In genomic region chr9:35760651-35761050, GRCh38 we compare ENCODE assay signal across 14 cellular contexts. TPM values are rescaled to one million over a fixed set of nuclear protein-coding genes. Genes with fewer than 3 reads are reported as not detected.
DNase-seq lines count a peak whose midpoint lies in the region; ATAC-seq, FAIRE-seq and TF ChIP-seq lines count a peak whose summit lies in the region.
"Had no signal": no experiment of that assay in that cellular context is flagged by ENCODE, and none has a peak within 500 bp of the region (broad histone marks: within the 10 kb centered on the region; RNA-seq: fewer than 3 reads in every experiment).

No MANE protein-coding gene starts in this region.

- dilution Hi-C loops in endothelial cell of umbilical vein (cut with MboI; ENCODE audit: extremely low pct_ligation_motif_present, low sequenced_read_pairs) = no loop called here

- H3K27ac ChIP-seq in endothelial cell of umbilical vein (ENCODE audit: insufficient read depth, low read depth, low read length) = peak overlapping the region; percentile 76

- peak overlapping the region; percentile 54 for H3K9ac ChIP-seq in endothelial cell of umbilical vein (replicated peaks; ENCODE audit: extremely low read depth, insufficient read depth, low read length)

- CTCF ChIA-PET in endothelial cell of umbilical vein (lab: Charles Lee) = interaction anchor here (1.0 to 7.2 kb wide), 14 partner anchors 9 to 122 kb away, joined by 3 to 62 read pairs (median 6); partner anchors contain the start of genes CREB3, GBA2, RGP1 and TLN1
- CTCF ChIA-PET in activated CD4-positive, alpha-beta memory T cell treated with anti-CD3 and anti-CD28 coated beads, Interleukin-2, amount 10 ng/mL, durations not matched to agents 7 days and 5 days (lab: Charles Lee) = interaction anchor here (0.8 to 1.5 kb wide), 2 partner anchors 24 to 32 kb away, joined by 3 read pairs; no protein-coding TSS in a partner anchor

- H3K4me3 Mint-ChIP-seq in activated T-helper 1 cell treated with anti-CD3 and anti-CD28 coated beads, Interleukin-12 subunit alpha, Interleukin-12 subunit beta, Interleukin-2, Interleukin-4 antibody, amounts not matched to agents 30 ng/mL and 10 ng/mL and 1 ng/mL, durations not matched to agents 14 hours and 24 hours and 36 hours = no peak overlapping the region
- H3K4me3 Mint-ChIP-seq in activated CD4-positive, alpha-beta memory T cell treated with anti-CD3 and anti-CD28 coated beads, Interleukin-2, amount 10 ng/mL, durations not matched to agents 7 days and 5 days = no peak overlapping the region
- H3K4me3 Mint-ChIP-seq: stimulated activated memory B cell treated with anti-CD40 and anti-IgM and Interleukin-4, amounts not matched to agents 10 μg/mL and 1 μg/mL and 100 μg/mL, for 72 hours; T-helper 17 cell had no signal

- DNase-seq in GF-D8 (lab: John Stamatoyannopoulos, UW) (peak; percentile 65), NCI-H69 (lab: John Stamatoyannopoulos, UW) (peak; percentile 77), endothelial cell of umbilical vein (ENCODE audit: low read depth, low spot score) (peak; percentile 94), pulmonary artery endothelial cell (ENCODE audit: low read depth, low spot score) (peak; percentile 95)
- DNase-seq in activated T-helper 1 cell treated with anti-CD3 and anti-CD28 coated beads, Interleukin-12 subunit alpha, Interleukin-12 subunit beta, Interleukin-2, Interleukin-4 antibody, amounts not matched to agents 30 ng/mL and 10 ng/mL and 1 ng/mL, durations not matched to agents 14 hours and 24 hours and 36 hours (ENCODE audit: low spot score) = no peak
- DNase-seq in activated CD4-positive, alpha-beta memory T cell treated with anti-CD3 and anti-CD28 coated beads, Interleukin-2, amount 10 ng/mL, durations not matched to agents 7 days and 5 days = no peak
- DNase-seq: amniotic stem cell, DMS79, NCI-H1105 treated with DMSO at 0.1 percent for 48 hours, T-helper 17 cell had no signal

- peak overlapping the region; percentile 76 for H3K4me2 ChIP-seq in endothelial cell of umbilical vein (ENCODE audit: insufficient read depth, low read length)

- no peak overlapping the region for H3K27ac Mint-ChIP-seq in activated T-helper 1 cell treated with anti-CD3 and anti-CD28 coated beads, Interleukin-12 subunit alpha, Interleukin-12 subunit beta, Interleukin-2, Interleukin-4 antibody, amounts not matched to agents 30 ng/mL and 10 ng/mL and 1 ng/mL, durations not matched to agents 14 hours and 24 hours and 36 hours
- H3K27ac Mint-ChIP-seq in activated CD4-positive, alpha-beta memory T cell treated with anti-CD3 and anti-CD28 coated beads, Interleukin-2, amount 10 ng/mL, durations not matched to agents 7 days and 5 days = no peak overlapping the region
- H3K27ac Mint-ChIP-seq: stimulated activated memory B cell treated with anti-CD40 and anti-IgM and Interleukin-4, amounts not matched to agents 10 μg/mL and 1 μg/mL and 100 μg/mL, for 72 hours had no signal

- TF ChIP-seq POLR2A in endothelial cell of umbilical vein (IDR thresholded peaks at IDR 0.05; ENCODE audit: low read depth, low read length) = peak; percentile 75

- H3K9me1 ChIP-seq in endothelial cell of umbilical vein (replicated peaks; ENCODE audit: control insufficient read depth, extremely low read depth, insufficient read depth, low read length) = no peaks in the 10 kb centered on the region

- BruUV-seq in endothelial cell of umbilical vein (replicated peaks; lab: Mats Ljungman, UMichigan) = no TSS peak

- H4K20me1 ChIP-seq in endothelial cell of umbilical vein (replicated peaks; ENCODE audit: control insufficient read depth, extremely low read depth, insufficient read depth, low read length) = no peaks in the 10 kb centered on the region

- H2AFZ ChIP-seq in endothelial cell of umbilical vein (ENCODE audit: low read depth, low read length) = no peak overlapping the region

- POLR2A ChIA-PET in endothelial cell of umbilical vein (lab: Charles Lee) = interaction anchor here (1.2 to 2.2 kb wide), 2 partner anchors 11 to 15 kb away, joined by 4 to 8 read pairs; no protein-coding TSS in a partner anchor
- POLR2A ChIA-PET in activated CD4-positive, alpha-beta memory T cell treated with anti-CD3 and anti-CD28 coated beads, Interleukin-2, amount 10 ng/mL, durations not matched to agents 7 days and 5 days (lab: Charles Lee) = interaction anchor here (1.5 to 2.9 kb wide), 2 partner anchors 11 to 12 kb away, joined by 5 to 18 read pairs; partner anchors contain the start of genes GBA2 and RGP1

- H3K9me3 Mint-ChIP-seq in activated T-helper 1 cell treated with anti-CD3 and anti-CD28 coated beads, Interleukin-12 subunit alpha, Interleukin-12 subunit beta, Interleukin-2, Interleukin-4 antibody, amounts not matched to agents 30 ng/mL and 10 ng/mL and 1 ng/mL, durations not matched to agents 14 hours and 24 hours and 36 hours = no peaks in the 10 kb centered on the region
- H3K9me3 Mint-ChIP-seq in activated CD4-positive, alpha-beta memory T cell treated with anti-CD3 and anti-CD28 coated beads, Interleukin-2, amount 10 ng/mL, durations not matched to agents 7 days and 5 days = no peaks in the 10 kb centered on the region
- H3K9me3 Mint-ChIP-seq: stimulated activated memory B cell treated with anti-CD40 and anti-IgM and Interleukin-4, amounts not matched to agents 10 μg/mL and 1 μg/mL and 100 μg/mL, for 72 hours had no signal

- no peak for ATAC-seq in GM19455 (IDR thresholded peaks at IDR 0.05; ENCODE audit: unreplicated experiment)
- ATAC-seq: stimulated activated memory B cell treated with anti-CD40 and anti-IgM and Interleukin-4, amounts not matched to agents 10 μg/mL and 1 μg/mL and 100 μg/mL, for 72 hours; T-helper 17 cell had no signal

- H3K27me3 ChIP-seq in endothelial cell of umbilical vein (ENCODE audit: control insufficient read depth in 2 of 2, insufficient read depth in 2 of 2, low read length in 2 of 2) = no peaks in the 10 kb centered on the region

- no peaks in the 10 kb centered on the region for H3K79me2 ChIP-seq in endothelial cell of umbilical vein (ENCODE audit: control insufficient read depth, insufficient read depth, low read length)

- no peak for TF ChIP-seq CTCF in endothelial cell of umbilical vein (IDR thresholded peaks at IDR 0.05; ENCODE audit: extremely low read depth in 1 of 2, insufficient read depth in 1 of 2, low read depth in 1 of 2, low read length in 2 of 2)

- peak; percentile 97 for FAIRE-seq in endothelial cell of umbilical vein (lab: Jason Lieb, UNC)

- intact Hi-C loops in endothelial cell of umbilical vein (cut with micrococcal nuclease) = loop anchor here (1.0 kb wide), 3 partner anchors 11 to 24 kb away; partner anchors contain the start of genes GBA2 and RGP1
- intact Hi-C loops in activated T-helper 1 cell treated with anti-CD3 and anti-CD28 coated beads, Interleukin-12 subunit alpha, Interleukin-12 subunit beta, Interleukin-2, Interleukin-4 antibody, amounts not matched to agents 30 ng/mL and 10 ng/mL and 1 ng/mL, durations not matched to agents 14 hours and 24 hours and 36 hours (cut with micrococcal nuclease) = no loop called here

- H3K36me3 ChIP-seq in endothelial cell of umbilical vein (ENCODE audit: control insufficient read depth in 2 of 2, extremely low read depth in 1 of 2, insufficient read depth in 2 of 2, low read length in 2 of 2) = no peaks in the 10 kb centered on the region

- H3K4me3 ChIP-seq in endothelial cell of umbilical vein (replicated peaks in 1 of 3; ENCODE audit: insufficient read depth in 1 of 3, low read depth in 1 of 3, low read length in 3 of 3) = peak overlapping the region in 1 of 3 experiments; percentile 9

- H3K4me1 ChIP-seq in endothelial cell of umbilical vein (ENCODE audit: control insufficient read depth, extremely low read depth, insufficient read depth, low read length) = peaks cover 64% of the 10 kb centered on the region

- H3K4me1 Mint-ChIP-seq in activated T-helper 1 cell treated with anti-CD3 and anti-CD28 coated beads, Interleukin-12 subunit alpha, Interleukin-12 subunit beta, Interleukin-2, Interleukin-4 antibody, amounts not matched to agents 30 ng/mL and 10 ng/mL and 1 ng/mL, durations not matched to agents 14 hours and 24 hours and 36 hours (ENCODE audit: low read depth) = peaks cover 55% of the 10 kb centered on the region
- peaks cover 40% of the 10 kb centered on the region for H3K4me1 Mint-ChIP-seq in activated CD4-positive, alpha-beta memory T cell treated with anti-CD3 and anti-CD28 coated beads, Interleukin-2, amount 10 ng/mL, durations not matched to agents 7 days and 5 days

- H3K9me3 ChIP-seq in endothelial cell of umbilical vein (replicated peaks; ENCODE audit: control insufficient read depth, insufficient read depth, low read length) = no peaks in the 10 kb centered on the region

- peaks cover 11% of the 10 kb centered on the region for H3K36me3 Mint-ChIP-seq in activated T-helper 1 cell treated with anti-CD3 and anti-CD28 coated beads, Interleukin-12 subunit alpha, Interleukin-12 subunit beta, Interleukin-2, Interleukin-4 antibody, amounts not matched to agents 30 ng/mL and 10 ng/mL and 1 ng/mL, durations not matched to agents 14 hours and 24 hours and 36 hours (ENCODE audit: low read depth)
- peaks cover 7% of the 10 kb centered on the region for H3K36me3 Mint-ChIP-seq in activated CD4-positive, alpha-beta memory T cell treated with anti-CD3 and anti-CD28 coated beads, Interleukin-2, amount 10 ng/mL, durations not matched to agents 7 days and 5 days (ENCODE audit: low read depth)

- H3K27me3 Mint-ChIP-seq in activated T-helper 1 cell treated with anti-CD3 and anti-CD28 coated beads, Interleukin-12 subunit alpha, Interleukin-12 subunit beta, Interleukin-2, Interleukin-4 antibody, amounts not matched to agents 30 ng/mL and 10 ng/mL and 1 ng/mL, durations not matched to agents 14 hours and 24 hours and 36 hours (ENCODE audit: insufficient read depth) = no peaks in the 10 kb centered on the region
- H3K27me3 Mint-ChIP-seq in activated CD4-positive, alpha-beta memory T cell treated with anti-CD3 and anti-CD28 coated beads, Interleukin-2, amount 10 ng/mL, durations not matched to agents 7 days and 5 days = no peaks in the 10 kb centered on the region
- H3K27me3 Mint-ChIP-seq: stimulated activated memory B cell treated with anti-CD40 and anti-IgM and Interleukin-4, amounts not matched to agents 10 μg/mL and 1 μg/mL and 100 μg/mL, for 72 hours; T-helper 17 cell had no signal

RNA-seq across cellular contexts. Expression of gene MSMP, which starts 6.6 kb away (rescaled TPM):
- 18.8 and 25.6 TPM in 2 replicates for total RNA-seq in endothelial cell of umbilical vein
- 23.5 and 29.0 TPM in 2 replicates for polyA plus RNA-seq in endothelial cell of umbilical vein
- 27.7 and 40.2 TPM in 2 replicates for polyA plus RNA-seq in endothelial cell of umbilical vein (2011; cell fraction: cytosol; rRNA removed)
- polyA plus RNA-seq in endothelial cell of umbilical vein (2011; cell fraction: nucleus; rRNA removed) = 9.9 and 11.8 TPM in 2 replicates
- polyA plus RNA-seq in endothelial cell of umbilical vein (2012) = 10.2 and 29.9 TPM in 2 replicates
- polyA minus RNA-seq in endothelial cell of umbilical vein = 7.9 and 10.8 TPM in 2 replicates
- polyA minus RNA-seq in endothelial cell of umbilical vein (2011; cell fraction: cytosol; rRNA and poly(A)+ RNA removed) = not detected
- polyA minus RNA-seq in endothelial cell of umbilical vein (2011; cell fraction: nucleus; rRNA and poly(A)+ RNA removed) = 1.5 and 2.1 TPM in 2 replicates
- 8.5 and 23.2 TPM in 2 replicates for total RNA-seq in pulmonary artery endothelial cell
- total RNA-seq in activated T-helper 1 cell treated with anti-CD3 and anti-CD28 coated beads, Interleukin-12 subunit alpha, Interleukin-12 subunit beta, Interleukin-2, Interleukin-4 antibody, amounts not matched to agents 30 ng/mL and 10 ng/mL and 1 ng/mL, durations not matched to agents 14 hours and 24 hours and 36 hours = not detected in 2 replicates
- under 1 TPM in 1 of 2 experiments, not detected in 1; 0.48 TPM for total RNA-seq in activated CD4-positive, alpha-beta memory T cell treated with anti-CD3 and anti-CD28 coated beads, Interleukin-2, amount 10 ng/mL, durations not matched to agents 7 days and 5 days
- total RNA-seq: epithelial cell of proximal tubule, T-helper 17 cell had no signal
- polyA plus RNA-seq: neural cell had no signal

RNA-seq across cellular contexts. Expression of gene RGP1, which starts 11.6 kb away (rescaled TPM):
- total RNA-seq in endothelial cell of umbilical vein (23.3 and 29.0 TPM in 2 replicates), pulmonary artery endothelial cell (11.9 and 13.2 TPM in 2 replicates)
- polyA plus RNA-seq in endothelial cell of umbilical vein = 12.7 and 15.0 TPM in 2 replicates
- 14.6 and 14.8 TPM in 2 replicates for polyA plus RNA-seq in endothelial cell of umbilical vein (2011; cell fraction: cytosol; rRNA removed)
- 27.3 and 27.5 TPM in 2 replicates for polyA plus RNA-seq in endothelial cell of umbilical vein (2011; cell fraction: nucleus; rRNA removed)
- polyA plus RNA-seq in endothelial cell of umbilical vein (2012) = 18.4 and 19.7 TPM in 2 replicates
- 26.0 and 31.2 TPM in 2 replicates for polyA minus RNA-seq in endothelial cell of umbilical vein
- polyA minus RNA-seq in endothelial cell of umbilical vein (2011; cell fraction: cytosol; rRNA and poly(A)+ RNA removed) = 11.1 TPM
- polyA minus RNA-seq in endothelial cell of umbilical vein (2011; cell fraction: nucleus; rRNA and poly(A)+ RNA removed) = 13.8 and 14.8 TPM in 2 replicates
- 18.4 and 18.9 TPM in 2 replicates for total RNA-seq in activated T-helper 1 cell treated with anti-CD3 and anti-CD28 coated beads, Interleukin-12 subunit alpha, Interleukin-12 subunit beta, Interleukin-2, Interleukin-4 antibody, amounts not matched to agents 30 ng/mL and 10 ng/mL and 1 ng/mL, durations not matched to agents 14 hours and 24 hours and 36 hours
- 10 to 100 TPM; 29.1 to 29.5 TPM for total RNA-seq in activated CD4-positive, alpha-beta memory T cell treated with anti-CD3 and anti-CD28 coated beads, Interleukin-2, amount 10 ng/mL, durations not matched to agents 7 days and 5 days

RNA-seq across cellular contexts. Expression of gene GBA2, which starts 11.6 kb away (rescaled TPM):
- 158 and 196 TPM in 2 replicates for total RNA-seq in endothelial cell of umbilical vein
- polyA plus RNA-seq in endothelial cell of umbilical vein = 99.9 and 110 TPM in 2 replicates
- polyA plus RNA-seq in endothelial cell of umbilical vein (2011; cell fraction: cytosol; rRNA removed) = 57.3 and 62.9 TPM in 2 replicates
- 939 and 994 TPM in 2 replicates for polyA plus RNA-seq in endothelial cell of umbilical vein (2011; cell fraction: nucleus; rRNA removed)
- polyA plus RNA-seq in endothelial cell of umbilical vein (2012) = 58.1 and 93.8 TPM in 2 replicates
- 156 and 170 TPM in 2 replicates for polyA minus RNA-seq in endothelial cell of umbilical vein
- 13.1 TPM for polyA minus RNA-seq in endothelial cell of umbilical vein (2011; cell fraction: cytosol; rRNA and poly(A)+ RNA removed)
- 228 TPM in 2 replicates for polyA minus RNA-seq in endothelial cell of umbilical vein (2011; cell fraction: nucleus; rRNA and poly(A)+ RNA removed)
- 64.7 and 64.9 TPM in 2 replicates for total RNA-seq in pulmonary artery endothelial cell
- 54.7 and 58.4 TPM in 2 replicates for total RNA-seq in activated T-helper 1 cell treated with anti-CD3 and anti-CD28 coated beads, Interleukin-12 subunit alpha, Interleukin-12 subunit beta, Interleukin-2, Interleukin-4 antibody, amounts not matched to agents 30 ng/mL and 10 ng/mL and 1 ng/mL, durations not matched to agents 14 hours and 24 hours and 36 hours
- total RNA-seq in activated CD4-positive, alpha-beta memory T cell treated with anti-CD3 and anti-CD28 coated beads, Interleukin-2, amount 10 ng/mL, durations not matched to agents 7 days and 5 days = 10 to 100 TPM; 45.8 to 49.1 TPM

RNA-seq across cellular contexts. Expression of gene CREB3, which starts 28.2 kb away (rescaled TPM):
- total RNA-seq in endothelial cell of umbilical vein (36.4 and 39.8 TPM in 2 replicates), pulmonary artery endothelial cell (45.2 and 58.0 TPM in 2 replicates)
- polyA plus RNA-seq in endothelial cell of umbilical vein = 45.9 and 52.1 TPM in 2 replicates
- polyA plus RNA-seq in endothelial cell of umbilical vein (2011; cell fraction: cytosol; rRNA removed) = 32.2 and 36.2 TPM in 2 replicates
- polyA plus RNA-seq in endothelial cell of umbilical vein (2011; cell fraction: nucleus; rRNA removed) = 20.0 and 24.0 TPM in 2 replicates
- polyA plus RNA-seq in endothelial cell of umbilical vein (2012) = 45.9 and 48.2 TPM in 2 replicates
- polyA minus RNA-seq in endothelial cell of umbilical vein = 18.5 and 19.4 TPM in 2 replicates
- 13.6 TPM for polyA minus RNA-seq in endothelial cell of umbilical vein (2011; cell fraction: cytosol; rRNA and poly(A)+ RNA removed)
- polyA minus RNA-seq in endothelial cell of umbilical vein (2011; cell fraction: nucleus; rRNA and poly(A)+ RNA removed) = 7.0 and 9.1 TPM in 2 replicates
- 32.1 and 32.6 TPM in 2 replicates for total RNA-seq in activated T-helper 1 cell treated with anti-CD3 and anti-CD28 coated beads, Interleukin-12 subunit alpha, Interleukin-12 subunit beta, Interleukin-2, Interleukin-4 antibody, amounts not matched to agents 30 ng/mL and 10 ng/mL and 1 ng/mL, durations not matched to agents 14 hours and 24 hours and 36 hours
- 10 to 100 TPM; 23.2 to 24.1 TPM for total RNA-seq in activated CD4-positive, alpha-beta memory T cell treated with anti-CD3 and anti-CD28 coated beads, Interleukin-2, amount 10 ng/mL, durations not matched to agents 7 days and 5 days

RNA-seq across cellular contexts. Expression of gene TLN1, which starts 28.7 kb away (rescaled TPM):
- 424 and 450 TPM in 2 replicates for total RNA-seq in endothelial cell of umbilical vein
- polyA plus RNA-seq in endothelial cell of umbilical vein = 120 and 137 TPM in 2 replicates
- polyA plus RNA-seq in endothelial cell of umbilical vein (2011; cell fraction: cytosol; rRNA removed) = 213 and 223 TPM in 2 replicates
- 252 and 278 TPM in 2 replicates for polyA plus RNA-seq in endothelial cell of umbilical vein (2011; cell fraction: nucleus; rRNA removed)
- 255 and 266 TPM in 2 replicates for polyA plus RNA-seq in endothelial cell of umbilical vein (2012)
- 647 and 685 TPM in 2 replicates for polyA minus RNA-seq in endothelial cell of umbilical vein
- 119 TPM for polyA minus RNA-seq in endothelial cell of umbilical vein (2011; cell fraction: cytosol; rRNA and poly(A)+ RNA removed)
- 163 and 201 TPM in 2 replicates for polyA minus RNA-seq in endothelial cell of umbilical vein (2011; cell fraction: nucleus; rRNA and poly(A)+ RNA removed)
- 314 and 379 TPM in 2 replicates for total RNA-seq in pulmonary artery endothelial cell
- 229 and 230 TPM in 2 replicates for total RNA-seq in activated T-helper 1 cell treated with anti-CD3 and anti-CD28 coated beads, Interleukin-12 subunit alpha, Interleukin-12 subunit beta, Interleukin-2, Interleukin-4 antibody, amounts not matched to agents 30 ng/mL and 10 ng/mL and 1 ng/mL, durations not matched to agents 14 hours and 24 hours and 36 hours
- total RNA-seq in activated CD4-positive, alpha-beta memory T cell treated with anti-CD3 and anti-CD28 coated beads, Interleukin-2, amount 10 ng/mL, durations not matched to agents 7 days and 5 days = 100 to 1,000 TPM; 341 to 354 TPM

Comparison
In these comparisons a context has a peak if more than half of its experiments do, and no peak if none do; other contexts are left out.
1. DNase-seq: peak in GF-D8 (single experiment), NCI-H69 (single experiment), endothelial cell of umbilical vein (single experiment) and pulmonary artery endothelial cell (single experiment); none in activated T-helper 1 cell treated with anti-CD3 and anti-CD28 coated beads, Interleukin-12 subunit alpha, Interleukin-12 subunit beta, Interleukin-2, Interleukin-4 antibody, amounts not matched to agents 30 ng/mL and 10 ng/mL and 1 ng/mL, durations not matched to agents 14 hours and 24 hours and 36 hours (single experiment) and activated CD4-positive, alpha-beta memory T cell treated with anti-CD3 and anti-CD28 coated beads, Interleukin-2, amount 10 ng/mL, durations not matched to agents 7 days and 5 days (single experiment).